8 cellular contexts compared by ENCODE assay signal in genomic region chr2:233974530-233975071, GRCh38. TPM values are rescaled to one million over a fixed set of nuclear protein-coding genes. Genes with fewer than 3 reads are reported as not detected.
DNase-seq lines count a peak whose midpoint lies in the region; FAIRE-seq lines count a peak whose summit lies in the region.

No MANE protein-coding gene starts in this region.

- H3K4me3 ChIP-seq in skeletal muscle satellite cell (ENCODE audit: low read length) (no peak overlapping the region), Karpas-422 (ENCODE audit: low read length) (no peak overlapping the region)

- H3K4me2 ChIP-seq in skeletal muscle satellite cell (ENCODE audit: low read length) (peak overlapping the region; percentile 44), Karpas-422 (ENCODE audit: low read depth, low read length, poor library complexity, severe bottlenecking) (no peak overlapping the region)

- H4K20me1 ChIP-seq in Karpas-422 (ENCODE audit: insufficient read depth, low read depth, low read length): no peaks in the 10 kb centered on the region

- H3K79me2 ChIP-seq in Karpas-422 (ENCODE audit: low read length): no peaks in the 10 kb centered on the region

- H3K9me3 ChIP-seq in skeletal muscle satellite cell (replicated peaks; ENCODE audit: low read length): no peaks in the 10 kb centered on the region
- H3K9me3 ChIP-seq in Karpas-422 (ENCODE audit: low read length): no peaks in the 10 kb centered on the region

- H3K4me1 ChIP-seq in skeletal muscle satellite cell (ENCODE audit: control insufficient read depth, insufficient read depth, low read length): peaks cover 22% of the 10 kb centered on the region
- H3K4me1 ChIP-seq in Karpas-422 (ENCODE audit: low read length): no peaks in the 10 kb centered on the region

- H3K36me3 ChIP-seq in skeletal muscle satellite cell (ENCODE audit: insufficient read depth, low read length) (no peaks in the 10 kb centered on the region), Karpas-422 (ENCODE audit: insufficient read depth, low read length) (no peaks in the 10 kb centered on the region)

- no peaks in the 10 kb centered on the region for H3K9me2 ChIP-seq in Karpas-422 (replicated peaks; ENCODE audit: insufficient read depth, low read length)

- peak; percentile 99 for FAIRE-seq in RCC 7860 (lab: Jason Lieb, UNC)

- no peak overlapping the region for H3K9ac ChIP-seq in skeletal muscle satellite cell (ENCODE audit: low read depth, low read length)
- H3K9ac ChIP-seq in Karpas-422 (ENCODE audit: low read length): no peak overlapping the region

- H2AFZ ChIP-seq in Karpas-422 (ENCODE audit: low read length): no peak overlapping the region

- DNase-seq in SIG-M5 treated with dmso at 0.1 percent for 504 hours (lab: John Stamatoyannopoulos, UW; ENCODE audit: unreplicated experiment) (peak; percentile 8), SIG-M5 (lab: John Stamatoyannopoulos, UW) (no peak), RCC 7860 (ENCODE audit: low spot score) (peak; percentile 100), fibroblast of gingiva (ENCODE audit: low read depth) (peak; percentile 90), NCI-H2171 treated with DMSO at 0.1 percent for 48 hours (lab: John Stamatoyannopoulos, UW) (no peak), NCI-H2107 treated with DMSO at 0.1 percent for 48 hours (lab: John Stamatoyannopoulos, UW; ENCODE audit: unreplicated experiment) (no peak), Karpas-422 (no peak)

- H3K27me3 ChIP-seq in skeletal muscle satellite cell (ENCODE audit: control insufficient read depth, insufficient read depth, low read length): peaks cover 10% of the 10 kb centered on the region
- no peaks in the 10 kb centered on the region for H3K27me3 ChIP-seq in Karpas-422 (ENCODE audit: low read length)

- H3K27ac ChIP-seq in Karpas-422 (ENCODE audit: low read length): no peak overlapping the region

RNA-seq across cellular contexts. Expression of gene TRPM8, which starts 57.4 kb away (rescaled TPM):
- 0.25 and 1.5 TPM in 2 replicates for total RNA-seq in skeletal muscle satellite cell (2012; rRNA removed)
- total RNA-seq in Karpas-422 (2014; rRNA removed; shearing (Covaris generic); ENCODE audit: low replicate concordance): not detected in 2 replicates

Comparison
In these comparisons a context has a peak if more than half of its experiments do, and no peak if none do; other contexts are left out.
1. DNase-seq: peak in SIG-M5 treated with dmso at 0.1 percent for 504 hours (single experiment), RCC 7860 (single experiment) and fibroblast of gingiva (single experiment); none in SIG-M5 (single experiment), NCI-H2171 treated with DMSO at 0.1 percent for 48 hours (single experiment), NCI-H2107 treated with DMSO at 0.1 percent for 48 hours (single experiment) and Karpas-422 (single experiment).